Comparison of ENCODE assay signal across 18 cellular contexts in genomic region chr22:19680287-19680881, GRCh38. TPM values are rescaled to one million over a fixed set of nuclear protein-coding genes. Genes with fewer than 3 reads are reported as not detected.
"Had no signal": no experiment of that assay in that cellular context is flagged by ENCODE, and none has a peak within 500 bp of the region (broad histone marks: within the 10 kb centered on the region; RNA-seq: fewer than 3 reads in every experiment).

No MANE protein-coding gene starts in this region.

- DNase-seq: esophagus squamous epithelium, foreskin melanocyte, hippocampal formation, midbrain had no signal

- H2AFZ ChIP-seq: parathyroid adenoma had no signal

- H3K4me3 ChIP-seq: colonic mucosa, esophagus squamous epithelium, heart right ventricle, left lung, right lobe of liver, suprapubic skin, transverse colon, upper lobe of right lung had no signal

- H3K27ac Mint-ChIP-seq: dendritic cell treated with granulocyte-macrophage colony-stimulating factor and Interleukin-4, amounts not matched to agents 40 ng/mL and 50 ng/mL, for 4 days; naive thymus-derived CD8-positive, alpha-beta T cell; nephron progenitor cell; progenitor cell of endocrine pancreas had no signal

- H3K27me3 ChIP-seq: colonic mucosa, right lobe of liver had no signal

- H3K36me3 ChIP-seq: colonic mucosa, esophagus squamous epithelium, heart right ventricle, left lung, right lobe of liver, suprapubic skin, transverse colon, upper lobe of right lung had no signal

- H3K4me1 ChIP-seq: colonic mucosa, left lung, parathyroid adenoma, right lobe of liver, transverse colon, upper lobe of right lung had no signal

- H3K27ac ChIP-seq: colonic mucosa, esophagus squamous epithelium, heart right ventricle, left lung, parathyroid adenoma, right lobe of liver, suprapubic skin, transverse colon, upper lobe of right lung had no signal

- H3K79me2 ChIP-seq: parathyroid adenoma had no signal

- H3K4me1 Mint-ChIP-seq: naive thymus-derived CD8-positive, alpha-beta T cell had no signal

- H3K9me3 ChIP-seq: colonic mucosa, esophagus squamous epithelium, heart right ventricle, left lung, right lobe of liver, suprapubic skin, transverse colon, upper lobe of right lung had no signal

- H3K4me3 Mint-ChIP-seq: dendritic cell treated with granulocyte-macrophage colony-stimulating factor and Interleukin-4, amounts not matched to agents 40 ng/mL and 50 ng/mL, for 4 days; naive thymus-derived CD8-positive, alpha-beta T cell; nephron progenitor cell; stimulated activated naive CD8-positive, alpha-beta T cell treated with anti-CD3 and anti-CD28 coated beads, Interleukin-15, amount 100 ng/mL, for 72 hours had no signal

- H3K36me3 Mint-ChIP-seq: naive thymus-derived CD8-positive, alpha-beta T cell had no signal

- H3K9me3 Mint-ChIP-seq: dendritic cell treated with granulocyte-macrophage colony-stimulating factor and Interleukin-4, amounts not matched to agents 40 ng/mL and 50 ng/mL, for 4 days; naive thymus-derived CD8-positive, alpha-beta T cell had no signal

- H3K9ac ChIP-seq: parathyroid adenoma had no signal

RNA-seq across cellular contexts. Expression of gene GP1BB, which starts 43.0 kb away (rescaled TPM):
- total RNA-seq: left cardiac atrium had no signal
- polyA plus RNA-seq: naive thymus-derived CD8-positive, alpha-beta T cell had no signal
